ENCODE assay signal across 8 cellular contexts in genomic region chr14:102314242-102315011, GRCh38. TPM values are rescaled to one million over a fixed set of nuclear protein-coding genes. Genes with fewer than 3 reads are reported as not detected.
DNase-seq lines count a peak whose midpoint lies in the region; ATAC-seq and TF ChIP-seq lines count a peak whose summit lies in the region.

No MANE protein-coding gene starts in this region.

- H3K4me1 Mint-ChIP-seq in activated naive CD8-positive, alpha-beta T cell treated with anti-CD3 and anti-CD28 coated beads for 36 hours, result peaks cover 41% of the 10 kb centered on the region

- no peaks in the 10 kb centered on the region for H3K9me3 ChIP-seq in MG63
- no peaks in the 10 kb centered on the region for H3K9me3 ChIP-seq in SK-N-SH
- H3K9me3 ChIP-seq in heart left ventricle, result no peaks in the 10 kb centered on the region
- no peaks in the 10 kb centered on the region for H3K9me3 ChIP-seq in tibial nerve

- H3F3A ChIP-seq in SK-N-SH (replicated peaks; ENCODE audit: insufficient read depth), result peaks cover 15% of the 10 kb centered on the region

- H3K4me1 ChIP-seq in SK-N-SH (ENCODE audit: control insufficient read depth in 1 of 2, insufficient read depth in 2 of 2, low read depth in 1 of 2, low read length in 1 of 2) (peaks cover 5 to 17% of the 10 kb centered on the region in 2 experiments; a peak in 3 of 4 replicates), heart left ventricle (peaks cover 0 to 45% (median 22%) of the 10 kb centered on the region in 12 donors), tibial nerve (peaks cover 0 to 45% (median 4%) of the 10 kb centered on the region in 4 donors)

- peak overlapping the region; percentile 82 for H2AFZ ChIP-seq in SK-N-SH (ENCODE audit: low read depth)

- no peak overlapping the region for H3K27ac ChIP-seq in SK-N-SH (ENCODE audit: low read depth in 2 of 2, low read length in 1 of 2)
- H3K27ac ChIP-seq in heart left ventricle, result peak overlapping the region in 8 of 12 donors; percentile 2 to 54 (median 30)
- peak overlapping the region; percentile 31 to 88 (median 62) for H3K27ac ChIP-seq in tibial nerve

- H3K27me3 Mint-ChIP-seq in activated naive CD8-positive, alpha-beta T cell treated with anti-CD3 and anti-CD28 coated beads for 36 hours, result peaks cover 4% of the 10 kb centered on the region

- CTCF ChIA-PET in SK-N-SH (lab: Yijun Ruan, JAX), result interaction anchor here (0.6 to 7.4 kb wide), 67 partner anchors 8 to 607 kb away, joined by 3 to 65 read pairs (median 4); partner anchors contain the start of gene MOK

- H3K4me3 ChIP-seq in MG63 (peak overlapping the region; percentile 29), SK-N-SH (ENCODE audit: low read depth in 2 of 2, low read length in 1 of 2) (peak overlapping the region; percentile 53 to 54), heart left ventricle (peak overlapping the region; percentile 37 to 66 (median 52)), tibial nerve (peak overlapping the region; percentile 30 to 60 (median 43))

- 14% methylated on average over 30 of the region's 52 CpGs for WGBS in SK-N-SH (ENCODE audit: low lambda C conversion rate)
- 7 to 9% (median 7%) methylated on average over 52 of the region's 52 CpGs for WGBS in heart left ventricle, 4 donors
- 9 to 11% methylated on average over 52 of the region's 52 CpGs for WGBS in tibial nerve, 2 donors

- H3K27me3 ChIP-seq in MG63, result no peaks in the 10 kb centered on the region
- H3K27me3 ChIP-seq in SK-N-SH (ENCODE audit: insufficient read depth), result no peaks in the 10 kb centered on the region
- no peaks in the 10 kb centered on the region for H3K27me3 ChIP-seq in heart left ventricle
- no peaks in the 10 kb centered on the region for H3K27me3 ChIP-seq in tibial nerve

- POLR2A ChIA-PET in SK-N-SH (lab: Yijun Ruan, JAX), result interaction anchor here (0.5 to 1.0 kb wide), 2 partner anchors 251 to 252 kb away, joined by 3 to 4 read pairs; no protein-coding TSS in a partner anchor

- DNase-seq in ELF-1 (ENCODE audit: low read depth, low spot score), result peak; percentile 91
- DNase-seq in GOT3 (lab: John Stamatoyannopoulos, UW), result peak; percentile 30
- DNase-seq in MG63, result peak; percentile 79
- DNase-seq in SK-N-SH, result peak; percentile 89
- DNase-seq in activated naive CD8-positive, alpha-beta T cell treated with anti-CD3 and anti-CD28 coated beads for 36 hours, result peak; percentile 82
- DNase-seq in heart left ventricle, result peak; percentile 87 to 93 (median 90)
- peak; percentile 86 for DNase-seq in pons (ENCODE audit: low spot score)
- DNase-seq in tibial nerve (ENCODE audit: low spot score in 2 of 2), result peak; percentile 75

- TF ChIP-seq RAD21 in SK-N-SH (IDR thresholded peaks at IDR 0.05; ENCODE audit: low read length), result peak; percentile 91

- peak overlapping the region; percentile 70 for H3K4me2 ChIP-seq in SK-N-SH

- peak overlapping the region; percentile 85 for H3K4me3 Mint-ChIP-seq in activated naive CD8-positive, alpha-beta T cell treated with anti-CD3 and anti-CD28 coated beads for 36 hours

- H3K79me2 ChIP-seq in SK-N-SH (ENCODE audit: insufficient read depth), result no peaks in the 10 kb centered on the region

- peak overlapping the region; percentile 4; the same call in 1 of the 2 replicates for H3K9ac ChIP-seq in SK-N-SH

- H3K9me2 ChIP-seq in SK-N-SH, result no peaks in the 10 kb centered on the region

- intact Hi-C loops in heart left ventricle (cut with DNase I), result loop anchor here in 9 of 10 donors (1.0 to 10.0 kb wide), 18 partner anchors 48 to 610 kb away; partner anchors contain the start of genes DYNC1H1 (in 5 of the 9), CINP (in 2 of the 9), HSP90AA1 (in 2 of the 9) and TECPR2 (in 2 of the 9)

- TF ChIP-seq EP300 in SK-N-SH (IDR thresholded peaks at IDR 0.05; ENCODE audit: borderline replicate concordance in 1 of 2, low read depth in 1 of 2, low read length in 1 of 2) (no peak), tibial nerve (IDR thresholded peaks at IDR 0.05) (peak; percentile 48 to 69)

- no peaks in the 10 kb centered on the region for H3K9me3 Mint-ChIP-seq in activated naive CD8-positive, alpha-beta T cell treated with anti-CD3 and anti-CD28 coated beads for 36 hours

- H3K36me3 ChIP-seq in MG63 (no peaks in the 10 kb centered on the region), SK-N-SH (replicated peaks in 1 of 2; ENCODE audit: control insufficient read depth in 1 of 2, insufficient read depth in 2 of 2, low read length in 1 of 2) (no peaks in the 10 kb centered on the region), heart left ventricle (no peaks in the 10 kb centered on the region), tibial nerve (no peaks in the 10 kb centered on the region)

- H3K36me3 Mint-ChIP-seq in activated naive CD8-positive, alpha-beta T cell treated with anti-CD3 and anti-CD28 coated beads for 36 hours, result no peaks in the 10 kb centered on the region

- peak; percentile 41 to 75 (median 66) for ATAC-seq in heart left ventricle

- H3K27ac Mint-ChIP-seq in activated naive CD8-positive, alpha-beta T cell treated with anti-CD3 and anti-CD28 coated beads for 36 hours, result peak overlapping the region; percentile 68

- TF ChIP-seq CTCF in SK-N-SH (IDR thresholded peaks at IDR 0.05) (peak; percentile 97), heart left ventricle (IDR thresholded peaks at IDR 0.05) (peak; percentile 92 to 99 (median 98)), tibial nerve (IDR thresholded peaks at IDR 0.05) (peak; percentile 95 to 98 (median 97))

- TF ChIP-seq POLR2A in heart left ventricle (IDR thresholded peaks at IDR 0.05) (no peak), tibial nerve (IDR thresholded peaks at IDR 0.05) (no peak)

- H4K20me1 ChIP-seq in SK-N-SH (ENCODE audit: insufficient read depth), result no peaks in the 10 kb centered on the region

TF ChIP-seq in SK-N-SH, 30 proteins besides CTCF, POLR2A, EP300 and RAD21 (continues in another document):
- TF ChIP-seq SIN3A (IDR thresholded peaks at IDR 0.05; ENCODE audit: borderline replicate concordance, low read depth, low read length) (peak; percentile 88; the same call in 1 of the 2 replicates), MXI1 (IDR thresholded peaks at IDR 0.05; ENCODE audit: low read depth, low read length) (peak; percentile 98), NRF1 (IDR thresholded peaks at IDR 0.05; ENCODE audit: low read depth, low read length) (no peak), SMC3 (IDR thresholded peaks at IDR 0.05; ENCODE audit: low read depth, low read length) (peak; percentile 80), EZH2phosphoT487 (IDR thresholded peaks at IDR 0.05; ENCODE audit: borderline replicate concordance, low read depth) (no peak), MAX (IDR thresholded peaks at IDR 0.05; ENCODE audit: low read depth) (peak; percentile 98)
- TF ChIP-seq, protein P1, sequence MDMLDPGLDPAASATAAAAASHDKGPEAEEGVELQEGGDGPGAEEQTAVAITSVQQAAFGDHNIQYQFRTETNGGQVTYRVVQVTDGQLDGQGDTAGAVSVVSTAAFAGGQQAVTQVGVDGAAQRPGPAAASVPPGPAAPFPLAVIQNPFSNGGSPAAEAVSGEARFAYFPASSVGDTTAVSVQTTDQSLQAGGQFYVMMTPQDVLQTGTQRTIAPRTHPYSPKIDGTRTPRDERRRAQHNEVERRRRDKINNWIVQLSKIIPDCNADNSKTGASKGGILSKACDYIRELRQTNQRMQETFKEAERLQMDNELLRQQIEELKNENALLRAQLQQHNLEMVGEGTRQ (IDR thresholded peaks at IDR 0.05; ENCODE audit: borderline replicate concordance, low read depth, low read length), result no peak

RNA-seq across cellular contexts. Expression of gene ZNF839, which starts 5.1 kb away (rescaled TPM):
- 4.4 and 4.8 TPM in 2 replicates for total RNA-seq in MG63 (2014; rRNA removed; shearing (Covaris generic); ENCODE audit: low replicate concordance)
- polyA plus RNA-seq in SK-N-SH (2012; rRNA removed), result 15.4 and 19.4 TPM in 2 replicates
- 8.8 and 9.0 TPM in 2 replicates for polyA plus RNA-seq in SK-N-SH (2012; cell fraction: cytosol; rRNA removed)
- 66.8 and 82.7 TPM in 2 replicates for polyA plus RNA-seq in SK-N-SH (2012; cell fraction: nucleus; rRNA removed)
- total RNA-seq in activated naive CD8-positive, alpha-beta T cell treated with anti-CD3 and anti-CD28 coated beads for 36 hours, result 10 to 100 TPM; 12.9 TPM
- total RNA-seq in heart left ventricle, result 10 to 100 TPM in 2 of 9 donors, 1 to 10 TPM in 7; 4.8 to 12.3 (median 8.9) TPM
- 1 to 10 TPM; 4.3 to 7.1 TPM for polyA plus RNA-seq in heart left ventricle
- total RNA-seq in tibial nerve, result 10 to 100 TPM; 10.6 to 19.9 (median 13.8) TPM

RNA-seq across cellular contexts. Expression of gene MOK, which starts 9.5 kb away (rescaled TPM):
- 17.6 and 23.0 TPM in 2 replicates for total RNA-seq in MG63 (2014; rRNA removed; shearing (Covaris generic); ENCODE audit: low replicate concordance)
- 13.3 and 15.2 TPM in 2 replicates for polyA plus RNA-seq in SK-N-SH (2012; rRNA removed)
- polyA plus RNA-seq in SK-N-SH (2012; cell fraction: cytosol; rRNA removed), result 5.1 and 6.0 TPM in 2 replicates
- polyA plus RNA-seq in SK-N-SH (2012; cell fraction: nucleus; rRNA removed), result 83.8 and 120 TPM in 2 replicates
- 1 to 10 TPM; 6.5 to 7.4 TPM for total RNA-seq in activated naive CD8-positive, alpha-beta T cell treated with anti-CD3 and anti-CD28 coated beads for 36 hours
- 10 to 100 TPM in 6 of 9 donors, 1 to 10 TPM in 3; 8.7 to 14.4 (median 12.7) TPM for total RNA-seq in heart left ventricle
- polyA plus RNA-seq in heart left ventricle, result 10 to 100 TPM in 1 of 2 donors, 1 to 10 TPM in 1; 10.0 to 18.1 TPM
- total RNA-seq in tibial nerve, result 10 to 100 TPM; 27.6 to 29.3 (median 28.8) TPM

RNA-seq across cellular contexts. Expression of gene CINP, which starts 48.3 kb away (rescaled TPM):
- total RNA-seq in MG63 (2014; rRNA removed; shearing (Covaris generic); ENCODE audit: low replicate concordance), result 57.7 and 68.8 TPM in 2 replicates
- 50.4 and 59.3 TPM in 2 replicates for polyA plus RNA-seq in SK-N-SH (2012; rRNA removed)
- polyA plus RNA-seq in SK-N-SH (2012; cell fraction: cytosol; rRNA removed), result 58.8 and 59.2 TPM in 2 replicates
- 29.1 and 36.3 TPM in 2 replicates for polyA plus RNA-seq in SK-N-SH (2012; cell fraction: nucleus; rRNA removed)
- total RNA-seq in activated naive CD8-positive, alpha-beta T cell treated with anti-CD3 and anti-CD28 coated beads for 36 hours, result 10 to 100 TPM; 59.2 to 61.8 TPM
- total RNA-seq in heart left ventricle, result 10 to 100 TPM; 26.4 to 40.0 (median 33.8) TPM
- 10 to 100 TPM; 40.5 to 51.6 TPM for polyA plus RNA-seq in heart left ventricle
- total RNA-seq in tibial nerve, result 10 to 100 TPM; 21.2 to 40.2 (median 31.2) TPM

RNA-seq across cellular contexts. Expression of gene TECPR2, which starts 48.3 kb away (rescaled TPM):
- total RNA-seq in MG63 (2014; rRNA removed; shearing (Covaris generic); ENCODE audit: low replicate concordance), result 1.6 and 5.1 TPM in 2 replicates
- polyA plus RNA-seq in SK-N-SH (2012; rRNA removed), result 6.9 and 8.1 TPM in 2 replicates
- 4.9 and 6.1 TPM in 2 replicates for polyA plus RNA-seq in SK-N-SH (2012; cell fraction: cytosol; rRNA removed)
- 11.5 and 15.5 TPM in 2 replicates for polyA plus RNA-seq in SK-N-SH (2012; cell fraction: nucleus; rRNA removed)
- total RNA-seq in activated naive CD8-positive, alpha-beta T cell treated with anti-CD3 and anti-CD28 coated beads for 36 hours, result 1 to 10 TPM; 4.8 to 5.7 TPM
- 10 to 100 TPM; 16.8 to 30.6 (median 27.8) TPM for total RNA-seq in heart left ventricle
- polyA plus RNA-seq in heart left ventricle, result 10 to 100 TPM in 1 of 2 donors, 1 to 10 TPM in 1; 9.9 to 15.8 TPM
- 10 to 100 TPM; 21.2 to 77.7 (median 32.8) TPM for total RNA-seq in tibial nerve

Comparison
In these comparisons a context has a peak if more than half of its experiments do, and no peak if none do; other contexts are left out.
1. DNase-seq: peak in every context shown above with its lines; median percentile 91 in ELF-1; 90 in heart left ventricle; 89 in SK-N-SH; 86 in pons; 82 in activated naive CD8-positive, alpha-beta T cell treated with anti-CD3 and anti-CD28 coated beads for 36 hours; 79 in MG63; 75 in tibial nerve; 30 in GOT3.
2. H3K27ac ChIP-seq: peak in heart left ventricle (8 of 12) and tibial nerve (4 of 4); none in SK-N-SH (0 of 2).
3. Peak in every context shown above with its lines, with median percentiles within 50 percentile points of each other: H3K4me3 ChIP-seq and CTCF ChIP-seq.